19 cellular contexts compared by ENCODE assay signal in the genomic region with DNA sequence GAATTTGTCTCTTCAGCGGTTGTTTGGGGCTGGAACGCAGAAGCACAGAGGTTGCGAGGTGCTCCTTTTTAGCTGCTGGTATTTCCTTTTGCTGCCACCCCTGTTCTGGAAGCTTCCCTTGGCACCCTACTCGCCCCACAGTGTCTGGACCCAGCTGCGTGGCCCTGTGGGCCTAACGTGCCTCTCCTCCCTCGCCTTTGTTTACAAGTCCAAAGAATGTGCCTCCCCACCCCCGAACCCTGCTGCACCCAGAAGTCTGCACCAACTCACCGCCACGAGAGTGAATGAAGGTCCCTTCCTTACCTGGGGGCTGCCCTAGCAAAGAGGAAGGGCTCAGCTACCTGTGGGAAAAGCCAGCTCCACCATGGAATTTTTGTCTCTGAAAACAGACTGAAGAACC.
"Had no signal": no experiment of that assay in that cellular context is flagged by ENCODE, and none has a peak within 500 bp of the region (broad histone marks: within the 10 kb centered on the region; RNA-seq: fewer than 3 reads in every experiment).

No MANE protein-coding gene starts in this region.

- H3K4me3 Mint-ChIP-seq: effector memory CD8-positive, alpha-beta T cell; nephron progenitor cell; type B pancreatic cell had no signal

- H3K27ac Mint-ChIP-seq: nephron progenitor cell, type B pancreatic cell had no signal

- H3K36me3 ChIP-seq: lower lobe of right lung had no signal

- H3K27me3 ChIP-seq: testis had no signal

- H3K4me1 ChIP-seq: lower lobe of right lung, psoas muscle, testis had no signal

- H3K9me3 Mint-ChIP-seq: effector memory CD8-positive, alpha-beta T cell; nephron progenitor cell; type B pancreatic cell had no signal

- H3K9me3 ChIP-seq: lower lobe of right lung, psoas muscle, testis had no signal

- ATAC-seq: effector memory CD8-positive, alpha-beta T cell; left cardiac atrium; lower lobe of right lung; psoas muscle; right cardiac atrium had no signal

- H3K4me3 ChIP-seq: lower lobe of right lung, psoas muscle, testis had no signal

- H3K27ac ChIP-seq: lower lobe of right lung, psoas muscle, testis, VCaP had no signal

- H3K36me3 Mint-ChIP-seq: type B pancreatic cell had no signal

- DNase-seq: activated CD4-positive, alpha-beta T cell treated with anti-CD3 and anti-CD28 coated beads for 1 hour; activated naive CD4-positive, alpha-beta T cell treated with anti-CD3 and anti-CD28 coated beads, Interleukin-2, amount 50 U/mL, for 16 hours; activated T-cell treated with anti-CD3 and anti-CD28 coated beads, Interleukin-2, amount 50 U/mL, for 1 hour; effector memory CD8-positive, alpha-beta T cell; foreskin fibroblast; left cardiac atrium; lower lobe of right lung; midbrain; nephron progenitor cell; psoas muscle; right cardiac atrium; small intestine; stimulated activated CD4-positive, alpha-beta T cell treated with anti-CD3 and anti-CD28 coated beads, Interleukin-15, amount 100 ng/mL, for 24 hours; stimulated activated CD4-positive, alpha-beta T cell treated with anti-CD3 and anti-CD28 coated beads, Interleukin-2, amount 100 ng/mL, for 48 hours; SW 1271; T-helper 2 cell; testis had no signal
